Comparison of ENCODE assay signal across 3 cellular contexts in the genomic region with DNA sequence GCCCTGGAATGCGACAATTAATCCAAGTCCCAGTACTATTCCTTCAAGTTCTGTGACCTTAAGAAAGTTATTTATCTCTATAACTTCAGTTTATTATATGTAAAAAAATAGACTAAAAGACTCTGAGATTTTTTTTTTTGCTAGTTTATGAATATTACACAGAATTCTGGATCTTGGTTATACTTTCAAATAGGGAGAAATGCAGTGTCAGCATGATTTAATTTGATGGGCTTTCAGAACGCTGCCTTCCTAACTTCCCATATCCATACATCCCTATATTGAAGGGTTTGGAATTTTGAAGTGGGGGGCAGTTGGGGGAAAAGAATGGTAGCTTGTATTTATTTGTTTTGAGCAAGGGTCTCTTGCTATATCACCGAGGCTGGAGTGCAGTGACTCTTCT.
TF ChIP-seq lines count a peak whose summit lies in the region.

No MANE protein-coding gene starts in this region.

TF ChIP-seq in A549, 52 proteins besides CTCF, POLR2A, EP300 and RAD21:
- TF ChIP-seq RCOR1 (IDR thresholded peaks at IDR 0.05; ENCODE audit: low read depth, low read length) (no peak), CBX8 (IDR thresholded peaks at IDR 0.05) (no peak), NFE2L2 (conservative IDR thresholded peaks at IDR 0.05; ENCODE audit: low read length) (no peak), MAFK (IDR thresholded peaks at IDR 0.05; ENCODE audit: partially characterized antibody) (peak; percentile 87), SMC3 (IDR thresholded peaks at IDR 0.05) (no peak), RARB (CRISPR knock-in tag; IDR thresholded peaks at IDR 0.05) (no peak), FOSL2 (IDR thresholded peaks at IDR 0.05) (no peak), FOSL2 (CRISPR knock-in tag; IDR thresholded peaks at IDR 0.05) (no peak)
- TF ChIP-seq, protein P1, sequence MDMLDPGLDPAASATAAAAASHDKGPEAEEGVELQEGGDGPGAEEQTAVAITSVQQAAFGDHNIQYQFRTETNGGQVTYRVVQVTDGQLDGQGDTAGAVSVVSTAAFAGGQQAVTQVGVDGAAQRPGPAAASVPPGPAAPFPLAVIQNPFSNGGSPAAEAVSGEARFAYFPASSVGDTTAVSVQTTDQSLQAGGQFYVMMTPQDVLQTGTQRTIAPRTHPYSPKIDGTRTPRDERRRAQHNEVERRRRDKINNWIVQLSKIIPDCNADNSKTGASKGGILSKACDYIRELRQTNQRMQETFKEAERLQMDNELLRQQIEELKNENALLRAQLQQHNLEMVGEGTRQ (IDR thresholded peaks at IDR 0.05), result no peak

TF ChIP-seq in IMR-90, 13 proteins besides CTCF, POLR2A, EP300 and RAD21:
- TF ChIP-seq MXI1 (IDR thresholded peaks at IDR 0.05; ENCODE audit: borderline replicate concordance, low read depth, low read length), result no peak
- no peak for TF ChIP-seq RFX5 (IDR thresholded peaks at IDR 0.05; ENCODE audit: low read depth, low read length)
- TF ChIP-seq FOS (IDR thresholded peaks at IDR 0.05; ENCODE audit: low read depth, low read length), result no peak
- peak; percentile 93 for TF ChIP-seq MAFK (IDR thresholded peaks at IDR 0.05; ENCODE audit: low read depth, low read length)

TF ChIP-seq in H1, 55 proteins besides CTCF, POLR2A, EP300 and RAD21:
- TF ChIP-seq MAFK (IDR thresholded peaks at IDR 0.05; ENCODE audit: low read depth, low read length), result peak; percentile 52; the same call in 1 of the 2 replicates
- TF ChIP-seq HDAC2 (IDR thresholded peaks at IDR 0.05; ENCODE audit: borderline replicate concordance in 1 of 2, low read depth in 2 of 2, low read length in 2 of 2), result no peak
